Comparison of ENCODE assay signal across 9 cellular contexts in genomic region chr6:41358503-41358902, GRCh38. TPM values are rescaled to one million over a fixed set of nuclear protein-coding genes. Genes with fewer than 3 reads are reported as not detected.
"Had no signal": no experiment of that assay in that cellular context is flagged by ENCODE, and none has a peak within 500 bp of the region (broad histone marks: within the 10 kb centered on the region; RNA-seq: fewer than 3 reads in every experiment).

No MANE protein-coding gene starts in this region.

- DNase-seq: H9, HCEC 1CT, KBM-7 had no signal

- H3K27ac ChIP-seq: HL-60 had no signal

- ATAC-seq: GM23338, HepG2 had no signal

- H3K4me3 ChIP-seq: GM23338 had no signal

RNA-seq across cellular contexts. Expression of gene NCR2, which starts 23.1 kb away (rescaled TPM):
- total RNA-seq: GM23338, H1, H9, HepG2, HT1080 had no signal
- polyA plus RNA-seq: GM23338, H1, HepG2, IgD-negative memory B cell had no signal
